17 cellular contexts compared by ENCODE assay signal in the genomic region with DNA sequence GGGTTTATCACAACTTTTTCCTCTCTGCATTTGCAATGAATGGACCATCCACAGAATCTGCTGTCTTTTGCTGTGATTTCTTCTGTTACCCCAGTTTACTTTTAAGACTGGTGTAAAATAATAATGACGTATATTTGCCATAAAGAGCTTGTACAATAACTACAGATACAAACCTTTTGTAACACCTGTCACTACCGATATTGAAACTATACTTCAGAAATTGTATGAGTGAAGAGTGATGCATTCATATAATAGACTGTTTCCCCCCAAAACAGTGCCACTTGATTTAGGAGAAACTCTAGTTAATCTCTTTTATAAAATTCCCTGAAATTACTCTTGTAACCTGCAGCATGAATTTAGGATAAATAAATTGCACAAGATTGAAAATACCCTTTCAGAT. TPM values are rescaled to one million over a fixed set of nuclear protein-coding genes. Genes with fewer than 3 reads are reported as not detected.
DNase-seq lines count a peak whose midpoint lies in the region; ATAC-seq and TF ChIP-seq lines count a peak whose summit lies in the region.
"Had no signal": no experiment of that assay in that cellular context is flagged by ENCODE, and none has a peak within 500 bp of the region (broad histone marks: within the 10 kb centered on the region; RNA-seq: fewer than 3 reads in every experiment).

No MANE protein-coding gene starts in this region.

- H3K27me3 ChIP-seq in right lobe of liver: no peaks in the 10 kb centered on the region
- no peaks in the 10 kb centered on the region for H3K27me3 ChIP-seq in suprapubic skin

- POLR2A ChIA-PET in WTC11 (lab: Charles Lee): interaction anchor here (1.3 to 10.4 kb wide), 2 partner anchors 26 kb away, joined by 10 to 183 read pairs; partner anchors contain the start of gene PIM1
- POLR2A ChIA-PET in naive thymus-derived CD8-positive, alpha-beta T cell (lab: Charles Lee): no interaction called here

- H3K4me1 Mint-ChIP-seq in WTC11: peaks cover 65% of the 10 kb centered on the region
- H3K4me1 Mint-ChIP-seq in activated CD8-positive, alpha-beta memory T cell treated with anti-CD3 and anti-CD28 coated beads, Interleukin-2, amount 10 ng/mL, durations not matched to agents 7 days and 5 days: peaks cover 29% of the 10 kb centered on the region
- peaks cover 0 to 14% (median 3%) of the 10 kb centered on the region in 4 donors for H3K4me1 Mint-ChIP-seq in naive thymus-derived CD8-positive, alpha-beta T cell

- no peak for TF ChIP-seq POLR2A in right lobe of liver (IDR thresholded peaks at IDR 0.05)
- TF ChIP-seq POLR2A in suprapubic skin (IDR thresholded peaks at IDR 0.05): no peak

- H3K4me3 ChIP-seq in right lobe of liver (no peak overlapping the region), suprapubic skin (no peak overlapping the region)

- H3K4me1 ChIP-seq in right lobe of liver (peaks cover 0 to 25% (median 8%) of the 10 kb centered on the region in 4 donors), suprapubic skin (peaks cover 7% of the 10 kb centered on the region)

- peak; percentile 28 to 53 for ATAC-seq in activated CD4-positive, CD25-positive, alpha-beta regulatory T cell treated with anti-CD3 and anti-CD28 coated beads, Interleukin-2, amount 50 U/mL, for 24 hours
- ATAC-seq in WTC11 (no peak), right lobe of liver (no peak)
- ATAC-seq in activated CD8-positive, alpha-beta memory T cell treated with anti-CD3 and anti-CD28 coated beads, Interleukin-2, amount 10 ng/mL, durations not matched to agents 7 days and 5 days: no peak
- no peak for ATAC-seq in naive thymus-derived CD8-positive, alpha-beta T cell

- WGBS in right lobe of liver (ENCODE audit: insufficient coverage, low coverage, low lambda C conversion rate, missing lambda C conversion rate): 78% methylated on average over 2 of the region's 2 CpGs
- 86% methylated on average over 2 of the region's 2 CpGs for WGBS in suprapubic skin

- CTCF ChIA-PET in WTC11 (lab: Charles Lee): interaction anchor here (1.2 kb wide), 1 partner anchor 125 kb away, joined by 3 read pairs; no protein-coding TSS in a partner anchor
- CTCF ChIA-PET in activated CD8-positive, alpha-beta memory T cell treated with anti-CD3 and anti-CD28 coated beads, Interleukin-2, amount 10 ng/mL, durations not matched to agents 7 days and 5 days (lab: Charles Lee): interaction anchor here (1.8 kb wide), 1 partner anchor 10 kb away, joined by 3 read pairs; no protein-coding TSS in a partner anchor

- no peak for DNase-seq in activated CD4-positive, CD25-positive, alpha-beta regulatory T cell (lab: John Stamatoyannopoulos, UW)
- DNase-seq in WTC11 (ENCODE audit: low spot score) (no peak), right lobe of liver (no peak), suprapubic skin (ENCODE audit: low spot score in 2 of 2) (no peak), GM03348 (ENCODE audit: low spot score) (no peak)
- DNase-seq in activated CD8-positive, alpha-beta memory T cell treated with anti-CD3 and anti-CD28 coated beads, Interleukin-2, amount 10 ng/mL, durations not matched to agents 7 days and 5 days: no peak
- DNase-seq in naive thymus-derived CD8-positive, alpha-beta T cell: no peak
- DNase-seq: 8988T; activated CD4-positive, alpha-beta T cell treated with anti-CD3 and anti-CD28 coated beads, Interleukin-2, amount 50 U/mL, for 48 hours; activated gamma-delta T cell treated with Interleukin-2 at 50 U/mL for 16 hours; CD8-positive, alpha-beta memory T cell; NCI-H1930; T-helper 9 cell had no signal

- no peak for TF ChIP-seq EP300 in suprapubic skin (IDR thresholded peaks at IDR 0.05)

- no peaks in the 10 kb centered on the region for H3K36me3 Mint-ChIP-seq in WTC11
- H3K36me3 Mint-ChIP-seq in activated CD8-positive, alpha-beta memory T cell treated with anti-CD3 and anti-CD28 coated beads, Interleukin-2, amount 10 ng/mL, durations not matched to agents 7 days and 5 days: peaks cover 1% of the 10 kb centered on the region
- no peaks in the 10 kb centered on the region for H3K36me3 Mint-ChIP-seq in naive thymus-derived CD8-positive, alpha-beta T cell
- H3K36me3 Mint-ChIP-seq: CD8-positive, alpha-beta memory T cell; memory B cell had no signal

- no peaks in the 10 kb centered on the region for H3K27me3 Mint-ChIP-seq in WTC11 (ENCODE audit: low read depth)
- peaks cover 4% of the 10 kb centered on the region for H3K27me3 Mint-ChIP-seq in activated CD8-positive, alpha-beta memory T cell treated with anti-CD3 and anti-CD28 coated beads, Interleukin-2, amount 10 ng/mL, durations not matched to agents 7 days and 5 days
- no peaks in the 10 kb centered on the region for H3K27me3 Mint-ChIP-seq in naive thymus-derived CD8-positive, alpha-beta T cell
- H3K27me3 Mint-ChIP-seq: CD8-positive, alpha-beta memory T cell; memory B cell had no signal

- H3K27ac ChIP-seq in right lobe of liver (peak overlapping the region; percentile 73 to 88 (median 81)), suprapubic skin (peak overlapping the region; percentile 56)
- H3K27ac ChIP-seq: HL-60, parathyroid adenoma had no signal

- H3K9me3 ChIP-seq in right lobe of liver (no peaks in the 10 kb centered on the region), suprapubic skin (no peaks in the 10 kb centered on the region)

- peak overlapping the region; percentile 8; the same call in 1 of the 2 replicates for H3K4me3 Mint-ChIP-seq in WTC11
- no peak overlapping the region for H3K4me3 Mint-ChIP-seq in activated CD8-positive, alpha-beta memory T cell treated with anti-CD3 and anti-CD28 coated beads, Interleukin-2, amount 10 ng/mL, durations not matched to agents 7 days and 5 days
- no peak overlapping the region for H3K4me3 Mint-ChIP-seq in naive thymus-derived CD8-positive, alpha-beta T cell
- H3K4me3 Mint-ChIP-seq: CD8-positive, alpha-beta memory T cell; memory B cell had no signal

- no peaks in the 10 kb centered on the region for H3K9me3 Mint-ChIP-seq in WTC11
- no peaks in the 10 kb centered on the region for H3K9me3 Mint-ChIP-seq in activated CD8-positive, alpha-beta memory T cell treated with anti-CD3 and anti-CD28 coated beads, Interleukin-2, amount 10 ng/mL, durations not matched to agents 7 days and 5 days (ENCODE audit: low read depth)
- H3K9me3 Mint-ChIP-seq in naive thymus-derived CD8-positive, alpha-beta T cell: no peaks in the 10 kb centered on the region
- H3K9me3 Mint-ChIP-seq: CD8-positive, alpha-beta memory T cell; memory B cell had no signal

- H3K36me3 ChIP-seq in right lobe of liver: no peaks in the 10 kb centered on the region
- H3K36me3 ChIP-seq in suprapubic skin: no peaks in the 10 kb centered on the region

- H3K27ac Mint-ChIP-seq in WTC11: peak overlapping the region; percentile 88
- H3K27ac Mint-ChIP-seq in activated CD8-positive, alpha-beta memory T cell treated with anti-CD3 and anti-CD28 coated beads, Interleukin-2, amount 10 ng/mL, durations not matched to agents 7 days and 5 days: no peak overlapping the region
- no peak overlapping the region for H3K27ac Mint-ChIP-seq in naive thymus-derived CD8-positive, alpha-beta T cell
- H3K27ac Mint-ChIP-seq: memory B cell had no signal

- TF ChIP-seq CTCF in WTC11 (IDR thresholded peaks at IDR 0.05) (no peak), right lobe of liver (IDR thresholded peaks at IDR 0.05) (no peak), suprapubic skin (IDR thresholded peaks at IDR 0.05) (no peak)

- intact Hi-C loops in right lobe of liver (cut with DNase I): no loop called here

TF ChIP-seq in WTC11, 78 proteins besides CTCF, POLR2A, EP300 and RAD21:
- TF ChIP-seq SMAD3 (CRISPR knock-in tag; IDR thresholded peaks at IDR 0.05; ENCODE audit: borderline replicate concordance) (no peak), JAZF1 (CRISPR knock-in tag; IDR thresholded peaks at IDR 0.05) (no peak), NR2C2 (CRISPR knock-in tag; IDR thresholded peaks at IDR 0.05) (no peak), GABPB1 (CRISPR knock-in tag; IDR thresholded peaks at IDR 0.05) (no peak), MXD4 (CRISPR knock-in tag; IDR thresholded peaks at IDR 0.05; ENCODE audit: borderline replicate concordance) (no peak), ZNF263 (CRISPR knock-in tag; IDR thresholded peaks at IDR 0.05; ENCODE audit: low read depth) (no peak), GTF2I (CRISPR knock-in tag; conservative IDR thresholded peaks at IDR 0.05) (no peak), ATF1 (CRISPR knock-in tag; IDR thresholded peaks at IDR 0.05) (no peak), PRRX2 (CRISPR knock-in tag; IDR thresholded peaks at IDR 0.05) (no peak), CDX4 (CRISPR knock-in tag; IDR thresholded peaks at IDR 0.05; ENCODE audit: borderline replicate concordance) (no peak), CREM (CRISPR knock-in tag; IDR thresholded peaks at IDR 0.05) (no peak), RELA (CRISPR knock-in tag; IDR thresholded peaks at IDR 0.05; ENCODE audit: borderline replicate concordance) (no peak), CBFB (CRISPR knock-in tag; IDR thresholded peaks at IDR 0.05; ENCODE audit: low read depth) (no peak)
- TF ChIP-seq, protein P1, sequence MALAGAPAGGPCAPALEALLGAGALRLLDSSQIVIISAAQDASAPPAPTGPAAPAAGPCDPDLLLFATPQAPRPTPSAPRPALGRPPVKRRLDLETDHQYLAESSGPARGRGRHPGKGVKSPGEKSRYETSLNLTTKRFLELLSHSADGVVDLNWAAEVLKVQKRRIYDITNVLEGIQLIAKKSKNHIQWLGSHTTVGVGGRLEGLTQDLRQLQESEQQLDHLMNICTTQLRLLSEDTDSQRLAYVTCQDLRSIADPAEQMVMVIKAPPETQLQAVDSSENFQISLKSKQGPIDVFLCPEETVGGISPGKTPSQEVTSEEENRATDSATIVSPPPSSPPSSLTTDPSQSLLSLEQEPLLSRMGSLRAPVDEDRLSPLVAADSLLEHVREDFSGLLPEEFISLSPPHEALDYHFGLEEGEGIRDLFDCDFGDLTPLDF (CRISPR knock-in tag; IDR thresholded peaks at IDR 0.05): no peak
- TF ChIP-seq, protein P2, sequence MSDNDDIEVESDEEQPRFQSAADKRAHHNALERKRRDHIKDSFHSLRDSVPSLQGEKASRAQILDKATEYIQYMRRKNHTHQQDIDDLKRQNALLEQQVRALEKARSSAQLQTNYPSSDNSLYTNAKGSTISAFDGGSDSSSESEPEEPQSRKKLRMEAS (CRISPR knock-in tag; IDR thresholded peaks at IDR 0.05): no peak

RNA-seq across cellular contexts. Expression of gene PIM1, which starts 26.4 kb away (rescaled TPM):
- 64.7 to 81.2 TPM (median 78.1 TPM) in 3 replicates for total RNA-seq in WTC11 (2021)
- total RNA-seq in right lobe of liver: 10 to 100 TPM in 5 of 6 experiments, 1 to 10 TPM in 1; 5.1 to 45.2 (median 13.0) TPM
- total RNA-seq in suprapubic skin: 100 to 1,000 TPM in 2 of 4 donors, 10 to 100 TPM in 2; 63.6 to 158 (median 110) TPM
- total RNA-seq in activated CD8-positive, alpha-beta memory T cell treated with anti-CD3 and anti-CD28 coated beads, Interleukin-2, amount 10 ng/mL, durations not matched to agents 7 days and 5 days: 100 to 1,000 TPM; 361 to 464 TPM
- total RNA-seq in naive thymus-derived CD8-positive, alpha-beta T cell: 10 to 100 TPM; 79.3 to 80.5 TPM
- 100 to 1,000 TPM; 106 to 196 (median 182) TPM for polyA plus RNA-seq in naive thymus-derived CD8-positive, alpha-beta T cell

Comparison
In these comparisons a context has a peak if more than half of its experiments do, and no peak if none do; other contexts are left out.
1. ATAC-seq: peak in activated CD4-positive, CD25-positive, alpha-beta regulatory T cell treated with anti-CD3 and anti-CD28 coated beads, Interleukin-2, amount 50 U/mL, for 24 hours (2 of 2); none in WTC11 (single experiment), right lobe of liver (0 of 4), activated CD8-positive, alpha-beta memory T cell treated with anti-CD3 and anti-CD28 coated beads, Interleukin-2, amount 10 ng/mL, durations not matched to agents 7 days and 5 days (single experiment) and naive thymus-derived CD8-positive, alpha-beta T cell (0 of 2).